Comparison of ENCODE assay signal across 8 cellular contexts in the genomic region with DNA sequence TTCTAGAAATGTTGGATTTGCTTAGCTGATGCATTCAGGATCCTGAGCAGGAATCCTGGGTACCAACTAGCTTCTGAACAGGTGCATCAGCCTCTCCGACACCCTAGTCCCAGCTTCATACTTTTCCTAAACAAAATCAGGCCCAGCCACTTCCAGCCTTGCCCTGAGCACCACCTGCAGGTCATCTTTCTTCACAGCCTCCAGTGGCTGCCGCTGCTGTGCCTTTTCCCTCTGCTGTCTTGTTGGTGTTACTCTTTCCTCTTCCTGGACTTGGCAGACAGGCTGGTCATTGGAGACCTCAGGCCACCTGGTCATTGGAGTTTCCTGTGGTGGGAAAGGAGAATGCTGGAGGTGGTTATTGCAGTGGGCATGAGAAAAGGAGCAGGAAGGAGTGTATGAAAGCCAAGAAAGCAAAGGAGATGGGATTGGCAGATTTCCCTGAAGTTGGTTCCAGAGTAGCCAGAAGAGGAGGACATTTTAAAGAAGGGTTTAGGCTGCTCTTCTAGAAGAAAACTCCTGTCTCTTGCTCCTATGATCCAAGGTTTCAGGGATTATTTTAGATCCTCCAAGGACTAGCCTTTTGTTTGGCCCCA. TPM values are rescaled to one million over a fixed set of nuclear protein-coding genes. Genes with fewer than 3 reads are reported as not detected.
DNase-seq lines count a peak whose midpoint lies in the region; ATAC-seq and TF ChIP-seq lines count a peak whose summit lies in the region.

No MANE protein-coding gene starts in this region.

- no peaks in the 10 kb centered on the region for H3K4me1 ChIP-seq in DOHH2 (ENCODE audit: control insufficient read depth, low read length)
- peaks cover 6 to 10% of the 10 kb centered on the region in 2 donors for H3K4me1 ChIP-seq in gastrocnemius medialis

- in situ Hi-C loops in gastrocnemius medialis (cut with MboI; ENCODE audit: low sequenced_read_pairs in 4 of 4), result loop anchor here (5.0 kb wide), 2 partner anchors 120 to 180 kb away; a partner anchor contains a TSS

- H3K4me3 Mint-ChIP-seq in glutamatergic neuron (ENCODE audit: unreplicated experiment), result no peak overlapping the region

- no peaks in the 10 kb centered on the region; the same call in 1 of the 2 replicates for H4K20me1 ChIP-seq in DOHH2 (ENCODE audit: control insufficient read depth, insufficient read depth, low read depth, low read length)

- H3K9me3 Mint-ChIP-seq in glutamatergic neuron (ENCODE audit: unreplicated experiment), result peaks cover 4% of the 10 kb centered on the region

- H3K9me2 ChIP-seq in DOHH2 (replicated peaks; ENCODE audit: control insufficient read depth, low read length), result no peaks in the 10 kb centered on the region

- no peaks in the 10 kb centered on the region for H3K79me2 ChIP-seq in DOHH2 (ENCODE audit: control insufficient read depth, low read length)

- no peak overlapping the region for H3K27ac ChIP-seq in DOHH2 (ENCODE audit: low read depth, low read length)
- peak overlapping the region in 3 of 4 donors; percentile 34 to 51 (median 38) for H3K27ac ChIP-seq in gastrocnemius medialis

- TF ChIP-seq CTCF in DOHH2 (IDR thresholded peaks at IDR 0.05; ENCODE audit: low read depth, low read length, poor library complexity, severe bottlenecking) (peak; percentile 46), glutamatergic neuron (IDR thresholded peaks at IDR 0.05; ENCODE audit: partially characterized antibody, unreplicated experiment) (no peak), gastrocnemius medialis (IDR thresholded peaks at IDR 0.05 in 4 of 5, conservative IDR thresholded peaks at IDR 0.05 in 1 of 5) (peak; percentile 78 to 87 (median 80))

- no peaks in the 10 kb centered on the region for H3K9me3 ChIP-seq in DOHH2 (ENCODE audit: control insufficient read depth, insufficient read depth, low read length)
- H3K9me3 ChIP-seq in gastrocnemius medialis, result no peaks in the 10 kb centered on the region

- H3K27me3 ChIP-seq in DOHH2 (ENCODE audit: control insufficient read depth, low read length) (no peaks in the 10 kb centered on the region), gastrocnemius medialis (no peaks in the 10 kb centered on the region)

- H3K4me2 ChIP-seq in DOHH2 (ENCODE audit: low read length), result no peak overlapping the region

- no peak for TF ChIP-seq EP300 in Ishikawa (IDR thresholded peaks at IDR 0.05; ENCODE audit: borderline replicate concordance)

- ATAC-seq in gastrocnemius medialis (peak; percentile 80 to 94), HG03342 (IDR thresholded peaks at IDR 0.05; ENCODE audit: unreplicated experiment) (no peak), GM21619 (IDR thresholded peaks at IDR 0.05; ENCODE audit: unreplicated experiment) (no peak), HG03432 (IDR thresholded peaks at IDR 0.05; ENCODE audit: unreplicated experiment) (no peak)

- TF ChIP-seq RAD21 in Ishikawa (IDR thresholded peaks at IDR 0.05; ENCODE audit: low read depth), result peak; percentile 78

- H3K27ac Mint-ChIP-seq in glutamatergic neuron (ENCODE audit: unreplicated experiment), result no peak overlapping the region

- peaks cover under 1% of the 10 kb centered on the region for H3K4me1 Mint-ChIP-seq in glutamatergic neuron (ENCODE audit: low read depth, unreplicated experiment)

- no peaks in the 10 kb centered on the region for H3F3A ChIP-seq in DOHH2 (ENCODE audit: control insufficient read depth, insufficient read depth)

- no peaks in the 10 kb centered on the region for H3K27me3 Mint-ChIP-seq in glutamatergic neuron (ENCODE audit: unreplicated experiment)

- H3K36me3 Mint-ChIP-seq in glutamatergic neuron (ENCODE audit: unreplicated experiment), result no peaks in the 10 kb centered on the region

- TF ChIP-seq POLR2A in gastrocnemius medialis (IDR thresholded peaks at IDR 0.05), result no peak

- intact Hi-C loops in gastrocnemius medialis (cut with DNase I; ENCODE audit: low total_unique reads), result loop anchor here (1.0 kb wide), 1 partner anchor 118 kb away; no protein-coding TSS in a partner anchor

- H3K4me3 ChIP-seq in DOHH2 (ENCODE audit: low read length) (no peak overlapping the region), gastrocnemius medialis (no peak overlapping the region)

- peaks cover 14% of the 10 kb centered on the region for H3K36me3 ChIP-seq in DOHH2 (ENCODE audit: control insufficient read depth, low read length)
- H3K36me3 ChIP-seq in gastrocnemius medialis, result peaks cover 0 to 26% of the 10 kb centered on the region in 2 donors

- DNase-seq in UCSD-AML1 (lab: John Stamatoyannopoulos, UW; ENCODE audit: unreplicated experiment), result peak; percentile 43
- DNase-seq in glutamatergic neuron, result peak; percentile 67
- DNase-seq in gastrocnemius medialis, result peak; percentile 46 to 85

TF ChIP-seq in Ishikawa, 13 proteins besides CTCF, POLR2A, EP300 and RAD21:
- no peak for TF ChIP-seq CREB1 (IDR thresholded peaks at IDR 0.05; ENCODE audit: low read depth)
- TF ChIP-seq ZBTB7A (IDR thresholded peaks at IDR 0.05; ENCODE audit: low read depth), result no peak
- TF ChIP-seq, protein P1, sequence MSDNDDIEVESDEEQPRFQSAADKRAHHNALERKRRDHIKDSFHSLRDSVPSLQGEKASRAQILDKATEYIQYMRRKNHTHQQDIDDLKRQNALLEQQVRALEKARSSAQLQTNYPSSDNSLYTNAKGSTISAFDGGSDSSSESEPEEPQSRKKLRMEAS (IDR thresholded peaks at IDR 0.05), result no peak
- TF ChIP-seq CEBPB (IDR thresholded peaks at IDR 0.05), result no peak
- no peak for TF ChIP-seq EGR1 (IDR thresholded peaks at IDR 0.05)
- no peak for TF ChIP-seq TAF1 (IDR thresholded peaks at IDR 0.05; ENCODE audit: low read depth)
- TF ChIP-seq, protein P2, sequence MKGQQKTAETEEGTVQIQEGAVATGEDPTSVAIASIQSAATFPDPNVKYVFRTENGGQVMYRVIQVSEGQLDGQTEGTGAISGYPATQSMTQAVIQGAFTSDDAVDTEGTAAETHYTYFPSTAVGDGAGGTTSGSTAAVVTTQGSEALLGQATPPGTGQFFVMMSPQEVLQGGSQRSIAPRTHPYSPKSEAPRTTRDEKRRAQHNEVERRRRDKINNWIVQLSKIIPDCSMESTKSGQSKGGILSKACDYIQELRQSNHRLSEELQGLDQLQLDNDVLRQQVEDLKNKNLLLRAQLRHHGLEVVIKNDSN (IDR thresholded peaks at IDR 0.05), result peak; percentile 28; the same call in 1 of the 2 replicates
- TF ChIP-seq NFIC (IDR thresholded peaks at IDR 0.05), result no peak
TF ChIP-seq in Ishikawa: peak in this region for 1.

RNA-seq across cellular contexts. Expression of a gene that starts 48.2 kb away (rescaled TPM):
- 7.5 TPM for total RNA-seq in glutamatergic neuron (ENCODE audit: unreplicated experiment)
- 10 to 100 TPM in 3 of 4 donors, 1 to 10 TPM in 1; 8.6 to 17.3 (median 12.8) TPM for total RNA-seq in gastrocnemius medialis

Comparison
In these comparisons a context has a peak if more than half of its experiments do, and no peak if none do; other contexts are left out.
1. ATAC-seq: peak in gastrocnemius medialis (2 of 2); none in HG03342 (single experiment), GM21619 (single experiment) and HG03432 (single experiment).
2. Peak in every context shown above with its lines, with median percentiles within 50 percentile points of each other: DNase-seq.